ENCODE assay signal across 8 cellular contexts in genomic region chr7:105014725-105015630, GRCh38. TPM values are rescaled to one million over a fixed set of nuclear protein-coding genes. Genes with fewer than 3 reads are reported as not detected.
A peak's percentile ranks its signal among the peaks of the same experiment; 100 is the strongest.
DNase-seq lines count a peak whose midpoint lies in the region; ATAC-seq and TF ChIP-seq lines count a peak whose summit lies in the region.

No MANE protein-coding gene starts in this region.

- peak; percentile 29 to 71 (median 55) for DNase-seq in CD8-positive, alpha-beta memory T cell
- DNase-seq in HPDE6-E6E7 (ENCODE audit: extremely low spot score) (peak; percentile 38), RWPE1 (ENCODE audit: low spot score) (peak; percentile 60), left cardiac atrium (peak; percentile 48), posterior cingulate gyrus (peak in 9 of 10 donors; percentile 29 to 92 (median 55)), aorta (peak in 1 of 2 donors; percentile 63), mesenteric fat pad (ENCODE audit: low spot score) (no peak)
- peak; percentile 55 for DNase-seq in activated naive CD8-positive, alpha-beta T cell treated with anti-CD3 and anti-CD28 coated beads for 36 hours

- peak overlapping the region; percentile 96 to 100 (median 98) for H3K4me3 Mint-ChIP-seq in CD8-positive, alpha-beta memory T cell
- peak overlapping the region; percentile 97 for H3K4me3 Mint-ChIP-seq in activated naive CD8-positive, alpha-beta T cell treated with anti-CD3 and anti-CD28 coated beads for 36 hours

- POLR2A ChIA-PET in CD8-positive, alpha-beta memory T cell (lab: Charles Lee), result interaction anchor here (0.6 to 10.0 kb wide), 11 partner anchors 12 to 341 kb away, joined by 3 to 227 read pairs (median 4); no protein-coding TSS in a partner anchor
- POLR2A ChIA-PET in RWPE1 (lab: Yijun Ruan, JAX; ENCODE audit: low non-redundant PET), result no interaction called here

- ATAC-seq in left cardiac atrium (peak in 1 of 2 donors; percentile 6), aorta (ENCODE audit: low FRiP score) (no peak)

- H3K4me3 ChIP-seq in CD8-positive, alpha-beta memory T cell (ENCODE audit: low read length), result peak overlapping the region; percentile 91
- H3K4me3 ChIP-seq in aorta (ENCODE audit: low read length in 2 of 2), result peak overlapping the region; percentile 86 to 91

- TF ChIP-seq CTCF in RWPE1 (conservative IDR thresholded peaks at IDR 0.05; ENCODE audit: low read depth), result no peak

- H3K27ac ChIP-seq in CD8-positive, alpha-beta memory T cell (ENCODE audit: low read depth, low read length), result peak overlapping the region; percentile 100
- H3K27ac ChIP-seq in RWPE1 (peak overlapping the region; percentile 99), aorta (ENCODE audit: low read depth in 1 of 2, low read length in 2 of 2) (peak overlapping the region; percentile 63 to 99)

- H3K36me3 Mint-ChIP-seq in CD8-positive, alpha-beta memory T cell, result peaks cover 0 to 66% (median 3%) of the 10 kb centered on the region in 3 donors
- H3K36me3 Mint-ChIP-seq in activated naive CD8-positive, alpha-beta T cell treated with anti-CD3 and anti-CD28 coated beads for 36 hours, result peaks cover 65% of the 10 kb centered on the region

- CTCF ChIA-PET in CD8-positive, alpha-beta memory T cell (lab: Charles Lee), result interaction anchor here (0.7 to 14.8 kb wide), 5 partner anchors 24 to 75 kb away, joined by 3 to 204 read pairs (median 5); no protein-coding TSS in a partner anchor
- CTCF ChIA-PET in RWPE1 (lab: Yijun Ruan, JAX), result interaction anchor here (0.5 kb wide), 1 partner anchor 36 kb away, joined by 3 read pairs; no protein-coding TSS in a partner anchor

- H3K9me3 ChIP-seq in CD8-positive, alpha-beta memory T cell (ENCODE audit: low read length), result no peaks in the 10 kb centered on the region
- no peaks in the 10 kb centered on the region for H3K9me3 ChIP-seq in aorta (ENCODE audit: control insufficient read depth, low read length)

- peaks cover 0 to 14% of the 10 kb centered on the region in 2 donors for H3K27me3 Mint-ChIP-seq in CD8-positive, alpha-beta memory T cell
- peaks cover 14% of the 10 kb centered on the region for H3K27me3 Mint-ChIP-seq in activated naive CD8-positive, alpha-beta T cell treated with anti-CD3 and anti-CD28 coated beads for 36 hours

- peaks cover 22% of the 10 kb centered on the region for H3K4me1 ChIP-seq in CD8-positive, alpha-beta memory T cell (ENCODE audit: insufficient read depth, low read length)
- H3K4me1 ChIP-seq in aorta (ENCODE audit: control insufficient read depth in 1 of 2, insufficient read depth in 2 of 2, low read length in 2 of 2), result no peaks in the 10 kb centered on the region

- intact Hi-C loops in left cardiac atrium (cut with DNase I) (loop anchor here in 1 of 2 donors (1.0 kb wide), 1 partner anchor 31 kb away; no protein-coding TSS in a partner anchor), posterior cingulate gyrus (cut with DNase I) (loop anchor here (5.0 kb wide), 1 partner anchor 372 kb away; the partner anchor contains the start of gene SRPK2), aorta (cut with DNase I) (loop anchor here in 1 of 2 donors (5.0 to 10.0 kb wide), 3 partner anchors 33 to 70 kb away; no protein-coding TSS in a partner anchor)

- peaks cover 33 to 44% (median 43%) of the 10 kb centered on the region in 3 donors for H3K4me1 Mint-ChIP-seq in CD8-positive, alpha-beta memory T cell
- H3K4me1 Mint-ChIP-seq in activated naive CD8-positive, alpha-beta T cell treated with anti-CD3 and anti-CD28 coated beads for 36 hours, result peaks cover 33% of the 10 kb centered on the region

- whole genome bisulfite sequencing in aorta, 2 donors, result 0 to 1% methylated on average over 25 of the region's 25 CpGs

- H3K27ac Mint-ChIP-seq in CD8-positive, alpha-beta memory T cell, result peak overlapping the region; percentile 100
- H3K27ac Mint-ChIP-seq in activated naive CD8-positive, alpha-beta T cell treated with anti-CD3 and anti-CD28 coated beads for 36 hours, result peak overlapping the region; percentile 100

- no peaks in the 10 kb centered on the region for H3K27me3 ChIP-seq in CD8-positive, alpha-beta memory T cell (ENCODE audit: insufficient read depth, low read length, poor library complexity, severe bottlenecking)
- H3K27me3 ChIP-seq in aorta (ENCODE audit: control insufficient read depth in 1 of 2, insufficient read depth in 2 of 2, low read length in 1 of 2), result no peaks in the 10 kb centered on the region

- peaks cover 0 to 17% (median 2%) of the 10 kb centered on the region in 5 donors for H3K9me3 Mint-ChIP-seq in CD8-positive, alpha-beta memory T cell
- H3K9me3 Mint-ChIP-seq in activated naive CD8-positive, alpha-beta T cell treated with anti-CD3 and anti-CD28 coated beads for 36 hours, result no peaks in the 10 kb centered on the region

- no peaks in the 10 kb centered on the region for H3K36me3 ChIP-seq in CD8-positive, alpha-beta memory T cell (ENCODE audit: insufficient read depth, low read length)
- H3K36me3 ChIP-seq in aorta (ENCODE audit: control insufficient read depth in 1 of 2, insufficient read depth in 2 of 2, low read length in 1 of 2), result no peaks in the 10 kb centered on the region

RNA-seq across cellular contexts. Expression of gene KMT2E, which starts 1.0 kb away (rescaled TPM):
- 10 to 100 TPM; 81.0 to 87.5 TPM for total RNA-seq in CD8-positive, alpha-beta memory T cell
- polyA plus RNA-seq in CD8-positive, alpha-beta memory T cell, result 237 TPM
- 10 to 100 TPM; 58.0 to 62.4 TPM for total RNA-seq in activated naive CD8-positive, alpha-beta T cell treated with anti-CD3 and anti-CD28 coated beads for 36 hours
- 10 to 100 TPM; 45.3 to 59.0 TPM for total RNA-seq in left cardiac atrium
- 100 to 1,000 TPM; 143 to 156 TPM for total RNA-seq in aorta
- 10 to 100 TPM; 16.5 to 25.4 TPM for polyA plus RNA-seq in aorta
- 72.4 TPM for total RNA-seq in mesenteric fat pad
